ENCODE assay signal across 1 cellular context in the genomic region with DNA sequence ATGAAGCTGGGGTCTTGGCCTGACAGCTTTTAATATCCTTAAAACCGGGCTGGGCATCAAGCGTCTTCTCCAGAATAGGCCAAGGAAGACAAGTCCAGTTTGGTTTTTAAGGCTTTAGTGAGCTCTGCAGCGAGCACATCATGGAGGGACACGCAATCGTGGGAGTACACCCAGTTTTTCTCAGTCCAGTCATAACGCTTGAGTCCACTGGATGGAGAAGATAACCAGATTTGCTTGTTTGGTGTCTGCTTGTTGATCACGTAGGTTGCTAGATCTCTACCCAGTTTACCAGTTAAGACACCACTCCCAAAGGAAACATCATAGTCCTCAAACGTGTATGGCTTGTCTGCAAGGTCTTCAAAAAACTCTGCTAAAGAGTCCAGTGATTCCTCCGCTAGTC.
TF ChIP-seq lines count a peak whose summit lies in the region.

No MANE protein-coding gene starts in this region.

TF ChIP-seq in H1, 55 proteins besides CTCF, POLR2A, EP300 and RAD21:
- no peak for TF ChIP-seq SP4 (IDR thresholded peaks at IDR 0.05; ENCODE audit: low read length)
- TF ChIP-seq NANOG (IDR thresholded peaks at IDR 0.05; ENCODE audit: insufficient read depth, low read depth, low read length, poor library complexity, severe bottlenecking): no peak
- no peak for TF ChIP-seq KDM4A (IDR thresholded peaks at IDR 0.05; ENCODE audit: low read depth, low read length, severe bottlenecking)
- TF ChIP-seq KDM1A (IDR thresholded peaks at IDR 0.05; ENCODE audit: borderline replicate concordance, low read length): no peak
- TF ChIP-seq BACH1 (IDR thresholded peaks at IDR 0.05; ENCODE audit: low read length): no peak
- TF ChIP-seq POU5F1 (IDR thresholded peaks at IDR 0.05; ENCODE audit: low read depth, low read length): no peak
- no peak for TF ChIP-seq CBX5 (IDR thresholded peaks at IDR 0.05; ENCODE audit: low read depth, low read length)
- no peak for TF ChIP-seq SUZ12 (IDR thresholded peaks at IDR 0.05; ENCODE audit: low read length)
- no peak for TF ChIP-seq BRCA1 (IDR thresholded peaks at IDR 0.05; ENCODE audit: low read depth, low read length)
- TF ChIP-seq KDM5A (IDR thresholded peaks at IDR 0.05; ENCODE audit: low read length): no peak
- no peak for TF ChIP-seq SP2 (IDR thresholded peaks at IDR 0.05; ENCODE audit: low read length)
- TF ChIP-seq, protein P1, sequence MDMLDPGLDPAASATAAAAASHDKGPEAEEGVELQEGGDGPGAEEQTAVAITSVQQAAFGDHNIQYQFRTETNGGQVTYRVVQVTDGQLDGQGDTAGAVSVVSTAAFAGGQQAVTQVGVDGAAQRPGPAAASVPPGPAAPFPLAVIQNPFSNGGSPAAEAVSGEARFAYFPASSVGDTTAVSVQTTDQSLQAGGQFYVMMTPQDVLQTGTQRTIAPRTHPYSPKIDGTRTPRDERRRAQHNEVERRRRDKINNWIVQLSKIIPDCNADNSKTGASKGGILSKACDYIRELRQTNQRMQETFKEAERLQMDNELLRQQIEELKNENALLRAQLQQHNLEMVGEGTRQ (IDR thresholded peaks at IDR 0.05; ENCODE audit: low read length): no peak
- TF ChIP-seq RBBP5 (IDR thresholded peaks at IDR 0.05; ENCODE audit: borderline replicate concordance, low read depth, low read length): no peak
- no peak for TF ChIP-seq CBX8 (IDR thresholded peaks at IDR 0.05; ENCODE audit: borderline replicate concordance, low read depth, low read length)
TF ChIP-seq in H1: peak in this region for 0.
